23 cellular contexts compared by ENCODE assay signal in genomic region chr1:56670350-56670749, GRCh38.
"Had no signal": no experiment of that assay in that cellular context is flagged by ENCODE, and none has a peak within 500 bp of the region (broad histone marks: within the 10 kb centered on the region; RNA-seq: fewer than 3 reads in every experiment).

No MANE protein-coding gene starts in this region.

- H3K4me3 ChIP-seq: colonic mucosa, coronary artery, dorsolateral prefrontal cortex, esophagus muscularis mucosa, esophagus squamous epithelium, gastrocnemius medialis, gastroesophageal sphincter, heart right ventricle had no signal

- DNase-seq: colonic mucosa; cortex of kidney; dermis blood vessel endothelial cell; dorsolateral prefrontal cortex; effector CD4-positive, alpha-beta T cell; effector CD8-positive, alpha-beta T cell; effector memory CD4-positive, alpha-beta T cell; effector memory CD8-positive, alpha-beta T cell; endodermal cell; erythroblast; esophagus squamous epithelium; foreskin fibroblast; foreskin keratinocyte; foreskin melanocyte; gastrocnemius medialis; glutamatergic neuron; head of caudate nucleus; heart right ventricle had no signal

- H3K27ac ChIP-seq: colonic mucosa, coronary artery, dorsolateral prefrontal cortex, epithelial cell of prostate, esophagus muscularis mucosa, esophagus squamous epithelium, foreskin keratinocyte, gastroesophageal sphincter, heart right ventricle had no signal

- H3K36me3 ChIP-seq: colonic mucosa, esophagus muscularis mucosa, esophagus squamous epithelium, gastrocnemius medialis, gastroesophageal sphincter, heart right ventricle had no signal

- H3K27me3 ChIP-seq: colonic mucosa, dorsolateral prefrontal cortex, esophagus muscularis mucosa, esophagus squamous epithelium, foreskin keratinocyte, gastrocnemius medialis, gastroesophageal sphincter, heart right ventricle had no signal

- H3K4me1 ChIP-seq: colonic mucosa, esophagus squamous epithelium, foreskin keratinocyte had no signal

- ATAC-seq: effector memory CD8-positive, alpha-beta T cell; esophagus mucosa; foreskin keratinocyte; gastrocnemius medialis; gastroesophageal sphincter had no signal

- H3K9me3 ChIP-seq: colonic mucosa, esophagus muscularis mucosa, esophagus squamous epithelium, gastrocnemius medialis, gastroesophageal sphincter, heart right ventricle had no signal
